1 cellular context compared by ENCODE assay signal in the genomic region with DNA sequence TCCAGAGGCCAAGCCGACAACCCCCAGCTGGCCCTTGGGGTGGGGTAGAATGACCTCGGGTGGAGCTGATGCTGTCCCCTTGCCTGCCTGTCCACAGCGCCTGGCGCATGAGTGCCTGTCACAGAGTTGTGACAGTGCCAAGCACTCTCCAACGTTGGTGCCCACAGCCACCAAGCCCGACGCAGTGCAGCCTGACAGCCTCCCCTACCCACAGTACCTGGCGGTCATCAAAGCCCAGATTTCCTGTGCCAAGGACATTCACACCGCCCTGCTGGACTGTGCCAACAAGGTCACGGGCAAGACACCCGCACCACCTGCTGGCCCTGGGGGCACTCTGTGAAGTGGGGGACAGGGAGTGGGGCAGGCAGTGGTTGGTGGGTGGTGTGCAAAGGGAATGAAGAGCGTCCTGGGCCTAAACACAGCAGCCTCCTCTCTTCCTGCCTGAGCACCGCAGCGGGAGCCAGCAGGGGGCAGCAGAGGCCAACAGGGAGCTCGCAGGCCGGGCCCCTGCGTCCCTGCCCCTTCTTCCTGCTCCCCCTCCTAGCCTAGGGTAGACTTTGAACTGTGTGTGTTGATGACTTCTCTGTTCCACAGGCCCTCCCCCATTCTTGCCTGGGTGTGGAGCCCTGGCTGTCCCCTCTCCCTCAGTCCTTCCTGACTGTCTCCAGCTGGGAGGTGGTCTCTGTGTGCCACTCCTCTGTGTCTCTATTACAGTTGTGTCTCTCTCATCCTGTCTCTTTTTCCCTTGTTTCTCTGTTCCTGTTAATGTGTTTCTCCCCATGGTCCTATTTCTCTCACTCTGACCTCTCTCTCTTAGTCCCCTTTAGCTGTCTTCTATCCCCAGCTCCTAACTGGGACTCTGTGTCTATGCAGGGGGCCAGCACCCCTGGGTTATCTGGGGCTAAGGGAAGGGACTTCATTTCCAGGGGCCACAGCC.
TF ChIP-seq lines count a peak whose summit lies in the region.

No MANE protein-coding gene starts in this region.

TF ChIP-seq in K562, 482 proteins besides CTCF, POLR2A, EP300 and RAD21 (continued from another document and continues in another):
- TF ChIP-seq SMC3 (conservative IDR thresholded peaks at IDR 0.05; ENCODE audit: insufficient read depth, low read depth, low read length) (peak; percentile 99), NFATC3 (IDR thresholded peaks at IDR 0.05) (no peak), MCM2 (IDR thresholded peaks at IDR 0.05; ENCODE audit: low read depth) (no peak), ZNF224 (CRISPR knock-in tag; IDR thresholded peaks at IDR 0.05) (no peak), FOXM1 (IDR thresholded peaks at IDR 0.05; ENCODE audit: low read depth) (no peak), FOXM1 (CRISPR knock-in tag; IDR thresholded peaks at IDR 0.05; ENCODE audit: low read depth) (no peak), ZNF707 (CRISPR knock-in tag; conservative IDR thresholded peaks at IDR 0.05) (no peak), NRF1 (conservative IDR thresholded peaks at IDR 0.05 in 1 of 2, IDR thresholded peaks at IDR 0.05 in 1 of 2) (no peak), C11orf30 (IDR thresholded peaks at IDR 0.05; ENCODE audit: low read depth) (no peak), LARP7 (IDR thresholded peaks at IDR 0.05) (no peak), NCOA2 (IDR thresholded peaks at IDR 0.05; ENCODE audit: partially characterized antibody in 2 of 2) (no peak), NELFE (IDR thresholded peaks at IDR 0.05; ENCODE audit: insufficient read depth, insufficient read length) (no peak), MCM3 (IDR thresholded peaks at IDR 0.05) (no peak), RNF2 (IDR thresholded peaks at IDR 0.05) (no peak), MIER1 (IDR thresholded peaks at IDR 0.05; ENCODE audit: low read depth) (no peak), SAP30 (IDR thresholded peaks at IDR 0.05; ENCODE audit: borderline replicate concordance, insufficient read depth, low read depth, low read length, poor library complexity, severe bottlenecking) (no peak), ETV5 (CRISPR knock-in tag; IDR thresholded peaks at IDR 0.05; ENCODE audit: low read depth) (no peak; the same call in 1 of the 2 replicates), ZNF75A (CRISPR knock-in tag; IDR thresholded peaks at IDR 0.05) (no peak), U2AF1 (optimal IDR thresholded peaks at IDR 0.05; ENCODE audit: low read depth, low read length) (no peak), KDM5B (IDR thresholded peaks at IDR 0.05; ENCODE audit: insufficient replicate concordance, low read depth, low read length) (no peak), RBM14 (IDR thresholded peaks at IDR 0.05; ENCODE audit: borderline replicate concordance, insufficient read depth, low read depth, low read length) (no peak), TAF15 (IDR thresholded peaks at IDR 0.05; ENCODE audit: low read depth, low read length) (no peak), POLR2AphosphoS5 (IDR thresholded peaks at IDR 0.05; ENCODE audit: control insufficient read depth, insufficient read depth, low read depth, low read length) (peak; percentile 46; the same call in 1 of the 2 replicates), NR2C1 (IDR thresholded peaks at IDR 0.05) (no peak), NR2C1 (tag; IDR thresholded peaks at IDR 0.05) (no peak), SPI1 (IDR thresholded peaks at IDR 0.05; ENCODE audit: borderline replicate concordance, low read depth, low read length) (0 out of 2 replicates have a peak, but pooled peaks have one; percentile 2), POLR2G (IDR thresholded peaks at IDR 0.05; ENCODE audit: low read depth, low read length) (peak; percentile 66), FUS (optimal IDR thresholded peaks at IDR 0.05; ENCODE audit: low read depth, low read length) (no peak)
- TF ChIP-seq, protein P1, sequence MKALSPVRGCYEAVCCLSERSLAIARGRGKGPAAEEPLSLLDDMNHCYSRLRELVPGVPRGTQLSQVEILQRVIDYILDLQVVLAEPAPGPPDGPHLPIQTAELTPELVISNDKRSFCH (CRISPR knock-in tag; IDR thresholded peaks at IDR 0.05): no peak
- TF ChIP-seq, protein P1 (tag; IDR thresholded peaks at IDR 0.05): no peak
- TF ChIP-seq, protein P2, sequence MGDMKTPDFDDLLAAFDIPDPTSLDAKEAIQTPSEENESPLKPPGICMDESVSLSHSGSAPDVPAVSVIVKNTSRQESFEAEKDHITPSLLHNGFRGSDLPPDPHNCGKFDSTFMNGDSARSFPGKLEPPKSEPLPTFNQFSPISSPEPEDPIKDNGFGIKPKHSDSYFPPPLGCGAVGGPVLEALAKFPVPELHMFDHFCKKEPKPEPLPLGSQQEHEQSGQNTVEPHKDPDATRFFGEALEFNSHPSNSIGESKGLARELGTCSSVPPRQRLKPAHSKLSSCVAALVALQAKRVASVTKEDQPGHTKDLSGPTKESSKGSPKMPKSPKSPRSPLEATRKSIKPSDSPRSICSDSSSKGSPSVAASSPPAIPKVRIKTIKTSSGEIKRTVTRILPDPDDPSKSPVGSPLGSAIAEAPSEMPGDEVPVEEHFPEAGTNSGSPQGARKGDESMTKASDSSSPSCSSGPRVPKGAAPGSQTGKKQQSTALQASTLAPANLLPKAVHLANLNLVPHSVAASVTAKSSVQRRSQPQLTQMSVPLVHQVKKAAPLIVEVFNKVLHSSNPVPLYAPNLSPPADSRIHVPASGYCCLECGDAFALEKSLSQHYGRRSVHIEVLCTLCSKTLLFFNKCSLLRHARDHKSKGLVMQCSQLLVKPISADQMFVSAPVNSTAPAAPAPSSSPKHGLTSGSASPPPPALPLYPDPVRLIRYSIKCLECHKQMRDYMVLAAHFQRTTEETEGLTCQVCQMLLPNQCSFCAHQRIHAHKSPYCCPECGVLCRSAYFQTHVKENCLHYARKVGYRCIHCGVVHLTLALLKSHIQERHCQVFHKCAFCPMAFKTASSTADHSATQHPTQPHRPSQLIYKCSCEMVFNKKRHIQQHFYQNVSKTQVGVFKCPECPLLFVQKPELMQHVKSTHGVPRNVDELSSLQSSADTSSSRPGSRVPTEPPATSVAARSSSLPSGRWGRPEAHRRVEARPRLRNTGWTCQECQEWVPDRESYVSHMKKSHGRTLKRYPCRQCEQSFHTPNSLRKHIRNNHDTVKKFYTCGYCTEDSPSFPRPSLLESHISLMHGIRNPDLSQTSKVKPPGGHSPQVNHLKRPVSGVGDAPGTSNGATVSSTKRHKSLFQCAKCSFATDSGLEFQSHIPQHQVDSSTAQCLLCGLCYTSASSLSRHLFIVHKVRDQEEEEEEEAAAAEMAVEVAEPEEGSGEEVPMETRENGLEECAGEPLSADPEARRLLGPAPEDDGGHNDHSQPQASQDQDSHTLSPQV (IDR thresholded peaks at IDR 0.05): peak; percentile 62; the same call in 1 of the 2 replicates
- TF ChIP-seq, protein P3, sequence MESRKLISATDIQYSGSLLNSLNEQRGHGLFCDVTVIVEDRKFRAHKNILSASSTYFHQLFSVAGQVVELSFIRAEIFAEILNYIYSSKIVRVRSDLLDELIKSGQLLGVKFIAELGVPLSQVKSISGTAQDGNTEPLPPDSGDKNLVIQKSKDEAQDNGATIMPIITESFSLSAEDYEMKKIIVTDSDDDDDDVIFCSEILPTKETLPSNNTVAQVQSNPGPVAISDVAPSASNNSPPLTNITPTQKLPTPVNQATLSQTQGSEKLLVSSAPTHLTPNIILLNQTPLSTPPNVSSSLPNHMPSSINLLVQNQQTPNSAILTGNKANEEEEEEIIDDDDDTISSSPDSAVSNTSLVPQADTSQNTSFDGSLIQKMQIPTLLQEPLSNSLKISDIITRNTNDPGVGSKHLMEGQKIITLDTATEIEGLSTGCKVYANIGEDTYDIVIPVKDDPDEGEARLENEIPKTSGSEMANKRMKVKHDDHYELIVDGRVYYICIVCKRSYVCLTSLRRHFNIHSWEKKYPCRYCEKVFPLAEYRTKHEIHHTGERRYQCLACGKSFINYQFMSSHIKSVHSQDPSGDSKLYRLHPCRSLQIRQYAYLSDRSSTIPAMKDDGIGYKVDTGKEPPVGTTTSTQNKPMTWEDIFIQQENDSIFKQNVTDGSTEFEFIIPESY (CRISPR knock-in tag; IDR thresholded peaks at IDR 0.05): 0 out of 2 replicates have a peak, but pooled peaks have one; percentile 38
- TF ChIP-seq, protein P4, sequence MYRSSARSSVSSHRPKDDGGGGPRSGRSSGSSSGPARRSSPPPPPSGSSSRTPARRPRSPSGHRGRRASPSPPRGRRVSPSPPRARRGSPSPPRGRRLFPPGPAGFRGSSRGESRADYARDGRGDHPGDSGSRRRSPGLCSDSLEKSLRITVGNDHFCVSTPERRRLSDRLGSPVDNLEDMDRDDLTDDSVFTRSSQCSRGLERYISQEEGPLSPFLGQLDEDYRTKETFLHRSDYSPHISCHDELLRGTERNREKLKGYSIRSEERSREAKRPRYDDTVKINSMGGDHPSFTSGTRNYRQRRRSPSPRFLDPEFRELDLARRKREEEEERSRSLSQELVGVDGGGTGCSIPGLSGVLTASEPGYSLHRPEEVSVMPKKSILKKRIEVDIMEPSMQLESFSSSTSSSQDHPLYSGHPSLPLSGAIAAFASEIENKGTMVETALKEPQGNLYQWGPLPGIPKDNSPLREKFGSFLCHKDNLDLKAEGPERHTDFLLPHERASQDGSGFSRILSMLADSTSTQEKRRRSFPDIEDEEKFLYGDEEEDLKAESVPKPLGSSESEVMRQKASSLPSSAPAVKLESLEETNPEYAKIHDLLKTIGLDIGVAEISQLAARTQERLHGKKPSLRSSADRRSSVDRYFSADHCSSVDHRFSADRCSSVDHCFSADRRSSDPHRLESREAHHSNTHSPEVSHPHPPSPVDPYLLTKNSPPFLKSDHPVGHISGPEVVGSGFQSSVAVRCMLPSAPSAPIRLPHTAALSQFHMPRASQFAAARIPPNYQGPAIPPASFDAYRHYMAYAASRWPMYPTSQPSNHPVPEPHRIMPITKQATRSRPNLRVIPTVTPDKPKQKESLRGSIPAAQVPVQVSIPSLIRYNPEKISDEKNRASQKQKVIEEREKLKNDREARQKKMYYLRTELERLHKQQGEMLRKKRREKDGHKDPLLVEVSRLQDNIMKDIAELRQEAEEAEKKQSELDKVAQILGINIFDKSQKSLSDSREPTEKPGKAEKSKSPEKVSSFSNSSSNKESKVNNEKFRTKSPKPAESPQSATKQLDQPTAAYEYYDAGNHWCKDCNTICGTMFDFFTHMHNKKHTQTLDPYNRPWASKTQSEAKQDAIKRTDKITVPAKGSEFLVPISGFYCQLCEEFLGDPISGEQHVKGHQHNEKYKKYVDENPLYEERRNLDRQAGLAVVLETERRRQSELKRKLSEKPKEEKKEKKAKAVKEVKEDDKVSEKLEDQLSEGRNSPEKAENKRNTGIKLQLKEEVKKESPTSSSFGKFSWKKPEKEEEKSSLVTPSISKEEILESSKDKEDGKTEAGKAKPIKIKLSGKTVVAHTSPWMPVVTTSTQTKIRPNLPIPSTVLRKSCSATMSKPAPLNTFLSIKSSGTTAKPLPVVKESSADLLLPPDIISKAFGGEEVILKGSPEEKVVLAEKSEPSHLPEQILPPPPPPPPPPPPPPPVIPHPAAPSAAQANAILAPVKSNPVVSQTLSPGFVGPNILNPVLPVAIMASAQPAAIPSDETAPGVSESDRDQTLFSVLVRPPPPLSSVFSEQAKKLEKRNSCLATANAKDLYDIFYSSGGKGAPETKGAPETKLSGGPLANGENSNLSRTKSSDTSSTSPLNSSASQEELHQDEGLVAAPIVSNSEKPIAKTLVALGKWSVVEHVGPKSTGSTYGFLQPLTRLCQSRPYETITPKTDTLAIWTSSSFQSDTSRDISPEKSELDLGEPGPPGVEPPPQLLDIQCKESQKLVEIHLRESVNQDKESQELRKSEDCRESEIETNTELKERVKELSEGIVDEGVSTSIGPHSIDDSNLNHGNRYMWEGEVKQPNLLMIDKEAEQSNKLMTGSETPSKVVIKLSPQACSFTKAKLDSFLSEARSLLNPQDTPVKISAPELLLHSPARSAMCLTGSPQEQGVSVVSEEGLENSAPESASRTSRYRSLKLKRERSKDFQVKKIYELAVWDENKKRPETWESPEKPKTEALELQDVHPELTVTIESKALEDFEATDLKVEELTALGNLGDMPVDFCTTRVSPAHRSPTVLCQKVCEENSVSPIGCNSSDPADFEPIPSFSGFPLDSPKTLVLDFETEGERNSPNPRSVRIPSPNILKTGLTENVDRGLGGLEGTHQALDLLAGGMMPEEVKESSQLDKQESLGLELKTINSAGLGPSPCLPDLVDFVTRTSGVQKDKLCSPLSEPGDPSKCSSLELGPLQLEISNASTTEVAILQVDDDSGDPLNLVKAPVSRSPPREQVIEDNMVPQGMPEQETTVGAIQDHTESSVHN (IDR thresholded peaks at IDR 0.05; ENCODE audit: borderline replicate concordance in 1 of 2, low read depth in 1 of 2): no peak
- TF ChIP-seq, protein P5, sequence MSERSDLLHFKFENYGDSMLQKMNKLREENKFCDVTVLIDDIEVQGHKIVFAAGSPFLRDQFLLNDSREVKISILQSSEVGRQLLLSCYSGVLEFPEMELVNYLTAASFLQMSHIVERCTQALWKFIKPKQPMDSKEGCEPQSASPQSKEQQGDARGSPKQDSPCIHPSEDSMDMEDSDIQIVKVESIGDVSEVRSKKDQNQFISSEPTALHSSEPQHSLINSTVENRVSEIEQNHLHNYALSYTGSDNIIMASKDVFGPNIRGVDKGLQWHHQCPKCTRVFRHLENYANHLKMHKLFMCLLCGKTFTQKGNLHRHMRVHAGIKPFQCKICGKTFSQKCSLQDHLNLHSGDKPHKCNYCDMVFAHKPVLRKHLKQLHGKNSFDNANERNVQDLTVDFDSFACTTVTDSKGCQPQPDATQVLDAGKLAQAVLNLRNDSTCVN (CRISPR knock-in tag; IDR thresholded peaks at IDR 0.05): no peak
- TF ChIP-seq, protein P6, sequence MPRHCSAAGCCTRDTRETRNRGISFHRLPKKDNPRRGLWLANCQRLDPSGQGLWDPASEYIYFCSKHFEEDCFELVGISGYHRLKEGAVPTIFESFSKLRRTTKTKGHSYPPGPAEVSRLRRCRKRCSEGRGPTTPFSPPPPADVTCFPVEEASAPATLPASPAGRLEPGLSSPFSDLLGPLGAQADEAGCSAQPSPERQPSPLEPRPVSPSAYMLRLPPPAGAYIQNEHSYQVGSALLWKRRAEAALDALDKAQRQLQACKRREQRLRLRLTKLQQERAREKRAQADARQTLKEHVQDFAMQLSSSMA (CRISPR knock-in tag; IDR thresholded peaks at IDR 0.05): no peak
- TF ChIP-seq, protein P7, sequence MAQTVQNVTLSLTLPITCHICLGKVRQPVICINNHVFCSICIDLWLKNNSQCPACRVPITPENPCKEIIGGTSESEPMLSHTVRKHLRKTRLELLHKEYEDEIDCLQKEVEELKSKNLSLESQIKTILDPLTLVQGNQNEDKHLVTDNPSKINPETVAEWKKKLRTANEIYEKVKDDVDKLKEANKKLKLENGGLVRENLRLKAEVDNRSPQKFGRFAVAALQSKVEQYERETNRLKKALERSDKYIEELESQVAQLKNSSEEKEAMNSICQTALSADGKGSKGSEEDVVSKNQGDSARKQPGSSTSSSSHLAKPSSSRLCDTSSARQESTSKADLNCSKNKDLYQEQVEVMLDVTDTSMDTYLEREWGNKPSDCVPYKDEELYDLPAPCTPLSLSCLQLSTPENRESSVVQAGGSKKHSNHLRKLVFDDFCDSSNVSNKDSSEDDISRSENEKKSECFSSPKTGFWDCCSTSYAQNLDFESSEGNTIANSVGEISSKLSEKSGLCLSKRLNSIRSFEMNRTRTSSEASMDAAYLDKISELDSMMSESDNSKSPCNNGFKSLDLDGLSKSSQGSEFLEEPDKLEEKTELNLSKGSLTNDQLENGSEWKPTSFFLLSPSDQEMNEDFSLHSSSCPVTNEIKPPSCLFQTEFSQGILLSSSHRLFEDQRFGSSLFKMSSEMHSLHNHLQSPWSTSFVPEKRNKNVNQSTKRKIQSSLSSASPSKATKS (CRISPR knock-in tag; IDR thresholded peaks at IDR 0.05): no peak
- TF ChIP-seq, protein P8, sequence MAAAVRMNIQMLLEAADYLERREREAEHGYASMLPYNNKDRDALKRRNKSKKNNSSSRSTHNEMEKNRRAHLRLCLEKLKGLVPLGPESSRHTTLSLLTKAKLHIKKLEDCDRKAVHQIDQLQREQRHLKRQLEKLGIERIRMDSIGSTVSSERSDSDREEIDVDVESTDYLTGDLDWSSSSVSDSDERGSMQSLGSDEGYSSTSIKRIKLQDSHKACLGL (CRISPR knock-in tag; IDR thresholded peaks at IDR 0.05; ENCODE audit: borderline replicate concordance, poor library complexity, severe bottlenecking): no peak
